In genomic region chr14:78403278-78403815, GRCh38 we compare ENCODE assay signal across 9 cellular contexts.
A peak's percentile ranks its signal among the peaks of the same experiment; 100 is the strongest.
DNase-seq lines count a peak whose midpoint lies in the region; ATAC-seq and TF ChIP-seq lines count a peak whose summit lies in the region.
"Had no signal": no experiment of that assay in that cellular context is flagged by ENCODE, and none has a peak within 500 bp of the region (broad histone marks: within the 10 kb centered on the region; RNA-seq: fewer than 3 reads in every experiment).

No MANE protein-coding gene starts in this region.

- H3K79me2 ChIP-seq in OCI-LY7 (ENCODE audit: insufficient read depth, low read depth, low read length): no peaks in the 10 kb centered on the region

- H3K36me3 ChIP-seq in OCI-LY7 (ENCODE audit: insufficient read depth, low read length): no peaks in the 10 kb centered on the region
- H3K36me3 ChIP-seq: colonic mucosa had no signal

- no peak overlapping the region for H3K4me2 ChIP-seq in OCI-LY7 (ENCODE audit: low read length)

- H4K20me1 ChIP-seq in OCI-LY7 (ENCODE audit: insufficient read depth, low read length): no peaks in the 10 kb centered on the region

- BruUV-seq in OCI-LY7 (replicated peaks; lab: Mats Ljungman, UMichigan): no TSS peak

- CTCF ChIA-PET in OCI-LY7 (lab: Charles Lee; ENCODE audit: unreplicated experiment): no interaction called here

- H2AFZ ChIP-seq in OCI-LY7 (ENCODE audit: low read length): no peak overlapping the region

- ATAC-seq in GM18498 (IDR thresholded peaks at IDR 0.05; ENCODE audit: unreplicated experiment) (peak; percentile 70), GM21786 (IDR thresholded peaks at IDR 0.05; ENCODE audit: unreplicated experiment) (peak; percentile 81), HG03439 (IDR thresholded peaks at IDR 0.05; ENCODE audit: unreplicated experiment) (no peak), left ventricle myocardium superior (no peak)

- H3K27ac ChIP-seq in OCI-LY7 (ENCODE audit: low read depth, low read length, poor library complexity, severe bottlenecking): no peak overlapping the region
- H3K27ac ChIP-seq: colonic mucosa had no signal

- TF ChIP-seq CTCF in OCI-LY7 (conservative IDR thresholded peaks at IDR 0.05; ENCODE audit: low read length): no peak

- POLR2A ChIA-PET in OCI-LY7 (lab: Charles Lee): no interaction called here

- DNase-seq in HK-2 (ENCODE audit: unreplicated experiment): peak; percentile 46
- DNase-seq in iPS-NIHi7 (ENCODE audit: extremely low spot score): peak; percentile 24
- DNase-seq in OCI-LY7 (ENCODE audit: low spot score): no peak
- DNase-seq in activated CD4-positive, alpha-beta T cell treated with anti-CD3 and anti-CD28 coated beads, Interleukin-2, amount 50 U/mL, for 4 hours: no peak
- no peak for DNase-seq in left ventricle myocardium superior
- DNase-seq: colonic mucosa had no signal

- no peaks in the 10 kb centered on the region for H3K4me1 ChIP-seq in OCI-LY7 (ENCODE audit: insufficient read depth, low read length, poor library complexity, severe bottlenecking)
- H3K4me1 ChIP-seq: colonic mucosa had no signal

- intact Hi-C loops in OCI-LY7 (cut with micrococcal nuclease; ENCODE audit: unreplicated experiment) (no loop called here), left ventricle myocardium superior (cut with micrococcal nuclease) (no loop called here)

- no peak overlapping the region for H3K4me3 ChIP-seq in OCI-LY7 (ENCODE audit: low read depth, low read length, poor library complexity, severe bottlenecking)
- H3K4me3 ChIP-seq: colonic mucosa had no signal

- no peaks in the 10 kb centered on the region for H3K9me3 ChIP-seq in OCI-LY7 (ENCODE audit: low read length)
- H3K9me3 ChIP-seq: colonic mucosa had no signal

- no peaks in the 10 kb centered on the region for H3K9me2 ChIP-seq in OCI-LY7 (ENCODE audit: insufficient read depth, low read length)

Comparison
In these comparisons a context has a peak if more than half of its experiments do, and no peak if none do; other contexts are left out.
1. ATAC-seq: peak in GM18498 (single experiment) and GM21786 (single experiment); none in HG03439 (single experiment) and left ventricle myocardium superior (single experiment).
2. DNase-seq: peak in HK-2 (single experiment) and iPS-NIHi7 (single experiment); none in OCI-LY7 (single experiment), activated CD4-positive, alpha-beta T cell treated with anti-CD3 and anti-CD28 coated beads, Interleukin-2, amount 50 U/mL, for 4 hours (0 of 2) and left ventricle myocardium superior (single experiment).